Comparison of ENCODE assay signal across 30 cellular contexts in the genomic region with DNA sequence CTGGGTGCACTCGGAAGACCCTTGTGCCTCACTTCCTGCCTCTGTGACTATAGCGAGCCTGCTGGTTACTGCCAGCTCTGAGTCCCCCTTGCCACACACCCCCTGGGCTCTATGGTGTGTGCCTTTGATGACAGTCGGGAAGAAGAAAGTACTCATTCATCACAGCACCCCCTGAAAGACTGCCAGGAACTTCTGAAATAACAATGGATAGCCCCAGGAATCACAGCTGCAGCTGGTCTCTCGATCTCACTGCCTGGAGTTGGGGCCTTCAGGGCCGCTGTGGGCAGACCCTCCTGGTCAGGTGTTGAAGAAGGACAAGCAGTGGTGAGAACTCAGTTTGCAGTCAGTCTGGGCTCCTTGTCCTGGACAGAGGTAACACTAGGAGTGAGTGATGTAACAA. TPM values are rescaled to one million over a fixed set of nuclear protein-coding genes. Genes with fewer than 3 reads are reported as not detected.
A peak's percentile ranks its signal among the peaks of the same experiment; 100 is the strongest.
DNase-seq lines count a peak whose midpoint lies in the region; ATAC-seq, FAIRE-seq and TF ChIP-seq lines count a peak whose summit lies in the region.
"Had no signal": no experiment of that assay in that cellular context is flagged by ENCODE, and none has a peak within 500 bp of the region (broad histone marks: within the 10 kb centered on the region; RNA-seq: fewer than 3 reads in every experiment).

No MANE protein-coding gene starts in this region.

- peak overlapping the region; percentile 23 for H3K4me3 Mint-ChIP-seq in neural crest cell
- no peak overlapping the region for H3K4me3 Mint-ChIP-seq in CD4-positive, alpha-beta T cell
- H3K4me3 Mint-ChIP-seq: activated CD4-positive, alpha-beta T cell treated with anti-CD3 and anti-CD28 coated beads, Interleukin-2, amount 10 ng/mL, durations not matched to agents 24 days and 14 days; activated CD8-positive, alpha-beta memory T cell treated with anti-CD3 and anti-CD28 coated beads, Interleukin-2, amount 10 ng/mL, durations not matched to agents 7 days and 5 days; activated naive CD4-positive, alpha-beta T cell treated with anti-CD3 and anti-CD28 coated beads, Interleukin-2, amount 10 ng/mL, durations not matched to agents 7 days and 5 days; dendritic cell treated with granulocyte-macrophage colony-stimulating factor and Interleukin-4, amounts not matched to agents 40 ng/mL and 50 ng/mL, for 4 days; immature natural killer cell; nephron progenitor cell; stimulated activated naive CD8-positive, alpha-beta T cell treated with anti-CD3 and anti-CD28 coated beads, Interleukin-15, amount 100 ng/mL, for 72 hours; T-helper 17 cell had no signal

- ATAC-seq in GM19397 (IDR thresholded peaks at IDR 0.05; ENCODE audit: unreplicated experiment): no peak
- no peak for ATAC-seq in CD4-positive, alpha-beta T cell (ENCODE audit: poor library complexity)
- ATAC-seq: activated CD8-positive, alpha-beta memory T cell treated with anti-CD3 and anti-CD28 coated beads, Interleukin-2, amount 10 ng/mL, durations not matched to agents 7 days and 5 days; left lung; mucosa of descending colon; stimulated activated naive CD8-positive, alpha-beta T cell treated with anti-CD3 and anti-CD28 coated beads, Interleukin-15, amount 100 ng/mL, for 72 hours; T-helper 17 cell had no signal

- peak overlapping the region; percentile 43 for H3K27ac Mint-ChIP-seq in neural crest cell (ENCODE audit: unreplicated experiment)
- no peak overlapping the region for H3K27ac Mint-ChIP-seq in CD4-positive, alpha-beta T cell
- H3K27ac Mint-ChIP-seq: activated CD4-positive, alpha-beta T cell treated with anti-CD3 and anti-CD28 coated beads, Interleukin-2, amount 10 ng/mL, durations not matched to agents 24 days and 14 days; activated CD8-positive, alpha-beta memory T cell treated with anti-CD3 and anti-CD28 coated beads, Interleukin-2, amount 10 ng/mL, durations not matched to agents 7 days and 5 days; activated naive CD4-positive, alpha-beta T cell treated with anti-CD3 and anti-CD28 coated beads, Interleukin-2, amount 10 ng/mL, durations not matched to agents 7 days and 5 days; dendritic cell treated with granulocyte-macrophage colony-stimulating factor and Interleukin-4, amounts not matched to agents 40 ng/mL and 50 ng/mL, for 4 days; immature natural killer cell; nephron progenitor cell; stimulated activated naive CD8-positive, alpha-beta T cell treated with anti-CD3 and anti-CD28 coated beads, Interleukin-15, amount 100 ng/mL, for 72 hours had no signal

- peak overlapping the region; percentile 54 for H3K27ac ChIP-seq in A673 (ENCODE audit: low read depth, low read length, poor library complexity, severe bottlenecking)
- H3K27ac ChIP-seq in CD4-positive, alpha-beta T cell (ENCODE audit: low read depth, low read length): no peak overlapping the region
- H3K27ac ChIP-seq: epithelial cell of prostate, left lung, prostate gland, transverse colon had no signal

- peaks cover 43% of the 10 kb centered on the region for H3K36me3 ChIP-seq in A673 (ENCODE audit: insufficient read depth, low read length, poor library complexity, severe bottlenecking)
- H3K36me3 ChIP-seq: left lung, prostate gland, transverse colon had no signal

- H3K27me3 ChIP-seq in A673 (replicated peaks; ENCODE audit: insufficient read depth, low read depth, low read length, poor library complexity): no peaks in the 10 kb centered on the region
- H3K27me3 ChIP-seq in CD4-positive, alpha-beta T cell (ENCODE audit: control insufficient read depth, insufficient read depth, low read length): peaks cover 20% of the 10 kb centered on the region

- DNase-seq in A673 (ENCODE audit: low spot score) (no peak), amygdala (lab: John Stamatoyannopoulos, UW) (peak in 51 of 56 donors; percentile 16 to 88 (median 64)), frontal cortex (ENCODE audit: low spot score in 2 of 2) (peak; percentile 49 to 63), neural crest cell (ENCODE audit: low read depth, low spot score) (no peak), NCI-H524 treated with DMSO at 0.1 percent for 48 hours (lab: John Stamatoyannopoulos, UW) (no peak), NCI-H446 treated with DMSO at 0.1 percent for 48 hours (lab: John Stamatoyannopoulos, UW) (no peak)
- no peak for DNase-seq in CD4-positive, alpha-beta T cell
- DNase-seq: 8988T; activated CD4-positive, alpha-beta T cell treated with anti-CD3 and anti-CD28 coated beads, Interleukin-2, amount 10 ng/mL, durations not matched to agents 24 days and 14 days; activated CD8-positive, alpha-beta memory T cell treated with anti-CD3 and anti-CD28 coated beads, Interleukin-2, amount 10 ng/mL, durations not matched to agents 7 days and 5 days; activated naive CD4-positive, alpha-beta T cell treated with anti-CD3 and anti-CD28 coated beads, Interleukin-2, amount 10 ng/mL, durations not matched to agents 7 days and 5 days; aorta; DMS79; H7; immature natural killer cell; KBM-7; left lung; mucosa of descending colon; NCI-H1436 treated with DMSO at 0.1 percent for 48 hours; NCI-H510A treated with DMSO at 0.1 percent for 48 hours; nephron progenitor cell; NK-92 treated with Interleukin-12 subunit alpha and Interleukin-12 subunit beta, amount 100 ng/mL, for 24 hours; stimulated activated naive CD8-positive, alpha-beta T cell treated with anti-CD3 and anti-CD28 coated beads, Interleukin-15, amount 100 ng/mL, for 72 hours; T-helper 17 cell; transverse colon had no signal

- intact Hi-C loops in A673 (cut with micrococcal nuclease; ENCODE audit: unreplicated experiment): no loop called here
- intact Hi-C loops in CD4-positive, alpha-beta T cell (cut with DNase I, micrococcal nuclease): no loop called here

- POLR2A ChIA-PET in A673 (lab: Charles Lee; ENCODE audit: low non-redundant PET): no interaction called here
- POLR2A ChIA-PET in CD4-positive, alpha-beta T cell (lab: Charles Lee): no interaction called here

- peaks cover 13% of the 10 kb centered on the region for H3K4me1 Mint-ChIP-seq in neural crest cell
- no peaks in the 10 kb centered on the region for H3K4me1 Mint-ChIP-seq in CD4-positive, alpha-beta T cell (ENCODE audit: low read depth)
- H3K4me1 Mint-ChIP-seq: activated CD4-positive, alpha-beta T cell treated with anti-CD3 and anti-CD28 coated beads, Interleukin-2, amount 10 ng/mL, durations not matched to agents 24 days and 14 days; activated CD8-positive, alpha-beta memory T cell treated with anti-CD3 and anti-CD28 coated beads, Interleukin-2, amount 10 ng/mL, durations not matched to agents 7 days and 5 days; activated naive CD4-positive, alpha-beta T cell treated with anti-CD3 and anti-CD28 coated beads, Interleukin-2, amount 10 ng/mL, durations not matched to agents 7 days and 5 days; immature natural killer cell; stimulated activated naive CD8-positive, alpha-beta T cell treated with anti-CD3 and anti-CD28 coated beads, Interleukin-15, amount 100 ng/mL, for 72 hours; T-helper 17 cell had no signal

- no peaks in the 10 kb centered on the region for H3K9me3 Mint-ChIP-seq in neural crest cell
- peaks cover 1% of the 10 kb centered on the region for H3K9me3 Mint-ChIP-seq in CD4-positive, alpha-beta T cell
- H3K9me3 Mint-ChIP-seq: activated CD4-positive, alpha-beta T cell treated with anti-CD3 and anti-CD28 coated beads, Interleukin-2, amount 10 ng/mL, durations not matched to agents 24 days and 14 days had no signal

- peaks cover 22% of the 10 kb centered on the region for H3K27me3 Mint-ChIP-seq in neural crest cell (ENCODE audit: low read depth)
- peaks cover 23% of the 10 kb centered on the region for H3K27me3 Mint-ChIP-seq in CD4-positive, alpha-beta T cell

- FAIRE-seq in frontal cortex (lab: Jason Lieb, UNC): no peak
- FAIRE-seq: HTR-8/SVneo had no signal

- no peak overlapping the region for H3K4me3 ChIP-seq in A673 (ENCODE audit: low read depth, low read length, poor library complexity, severe bottlenecking)
- H3K4me3 ChIP-seq: left lung, mucosa of descending colon, prostate gland, transverse colon had no signal

- TF ChIP-seq CTCF in A673 (conservative IDR thresholded peaks at IDR 0.05; ENCODE audit: low read depth, low read length): no peak
- no peak for TF ChIP-seq CTCF in neural crest cell (conservative IDR thresholded peaks at IDR 0.05)
- no peak for TF ChIP-seq CTCF in CD4-positive, alpha-beta T cell (IDR thresholded peaks at IDR 0.05)

- H3K9me3 ChIP-seq in A673 (ENCODE audit: low read depth, low read length, poor library complexity, severe bottlenecking): no peaks in the 10 kb centered on the region
- no peaks in the 10 kb centered on the region for H3K9me3 ChIP-seq in CD4-positive, alpha-beta T cell (ENCODE audit: control insufficient read depth, low read length)
- H3K9me3 ChIP-seq: mucosa of descending colon, prostate gland, transverse colon had no signal

- no TSS peak for BruUV-seq in A673 (replicated peaks; lab: Mats Ljungman, UMichigan)

- peaks cover 28% of the 10 kb centered on the region for H3K4me1 ChIP-seq in A673 (ENCODE audit: insufficient read depth, low read length, poor library complexity, severe bottlenecking)
- H3K4me1 ChIP-seq: left lung, prostate gland, transverse colon had no signal

- CTCF ChIA-PET in A673 (lab: Charles Lee): interaction anchor here (1.2 kb wide), 1 partner anchor 10 kb away, joined by 3 read pairs; a partner anchor contains a TSS
- CTCF ChIA-PET in CD4-positive, alpha-beta T cell (lab: Charles Lee): no interaction called here

- H3K36me3 Mint-ChIP-seq in neural crest cell (ENCODE audit: low read depth): peaks cover 9% of the 10 kb centered on the region
- H3K36me3 Mint-ChIP-seq in CD4-positive, alpha-beta T cell (ENCODE audit: low read depth): no peaks in the 10 kb centered on the region
- H3K36me3 Mint-ChIP-seq: activated naive CD4-positive, alpha-beta T cell treated with anti-CD3 and anti-CD28 coated beads, Interleukin-2, amount 10 ng/mL, durations not matched to agents 7 days and 5 days; immature natural killer cell had no signal

RNA-seq across cellular contexts. Expression of a gene that starts 9.8 kb away (rescaled TPM):
- total RNA-seq in A673 (2021) (17.4 and 18.2 TPM in 2 replicates), frontal cortex (18.8 TPM), neural crest cell (29.9 and 30.9 TPM in 2 replicates)
- total RNA-seq in CD4-positive, alpha-beta T cell: 10 to 100 TPM; 17.7 to 19.7 TPM

RNA-seq across cellular contexts. Expression of a gene that starts 10.1 kb away (rescaled TPM):
- total RNA-seq in A673 (2021) (9.0 and 9.6 TPM in 2 replicates), frontal cortex (6.5 TPM), neural crest cell (10.9 and 11.3 TPM in 2 replicates)
- total RNA-seq in CD4-positive, alpha-beta T cell: 1 to 10 TPM; 7.2 to 7.3 TPM

RNA-seq across cellular contexts. Expression of a gene that starts 36.4 kb away (rescaled TPM):
- total RNA-seq in A673 (2021) (13.2 and 14.2 TPM in 2 replicates), frontal cortex (22.0 TPM), neural crest cell (5.4 and 6.1 TPM in 2 replicates)
- total RNA-seq in CD4-positive, alpha-beta T cell: 10 to 100 TPM; 12.5 to 14.8 TPM

RNA-seq across cellular contexts. Expression of a gene that starts 58.7 kb away (rescaled TPM):
- 154 and 155 TPM in 2 replicates for total RNA-seq in A673 (2021)
- total RNA-seq in frontal cortex: 22.4 TPM
- total RNA-seq in neural crest cell: 5.5 and 7.3 TPM in 2 replicates
- total RNA-seq in CD4-positive, alpha-beta T cell: 1 to 10 TPM in 1 of 2 experiments, under 1 TPM in 1; 0.71 to 1.9 TPM

Comparison
In these comparisons a context has a peak if more than half of its experiments do, and no peak if none do; other contexts are left out.
1. DNase-seq: peak in amygdala (51 of 56) and frontal cortex (2 of 2); none in A673 (single experiment), neural crest cell (single experiment), NCI-H524 treated with DMSO at 0.1 percent for 48 hours (single experiment), CD4-positive, alpha-beta T cell (0 of 10) and NCI-H446 treated with DMSO at 0.1 percent for 48 hours (single experiment).